Comparison of ENCODE assay signal across 14 cellular contexts in the genomic region with DNA sequence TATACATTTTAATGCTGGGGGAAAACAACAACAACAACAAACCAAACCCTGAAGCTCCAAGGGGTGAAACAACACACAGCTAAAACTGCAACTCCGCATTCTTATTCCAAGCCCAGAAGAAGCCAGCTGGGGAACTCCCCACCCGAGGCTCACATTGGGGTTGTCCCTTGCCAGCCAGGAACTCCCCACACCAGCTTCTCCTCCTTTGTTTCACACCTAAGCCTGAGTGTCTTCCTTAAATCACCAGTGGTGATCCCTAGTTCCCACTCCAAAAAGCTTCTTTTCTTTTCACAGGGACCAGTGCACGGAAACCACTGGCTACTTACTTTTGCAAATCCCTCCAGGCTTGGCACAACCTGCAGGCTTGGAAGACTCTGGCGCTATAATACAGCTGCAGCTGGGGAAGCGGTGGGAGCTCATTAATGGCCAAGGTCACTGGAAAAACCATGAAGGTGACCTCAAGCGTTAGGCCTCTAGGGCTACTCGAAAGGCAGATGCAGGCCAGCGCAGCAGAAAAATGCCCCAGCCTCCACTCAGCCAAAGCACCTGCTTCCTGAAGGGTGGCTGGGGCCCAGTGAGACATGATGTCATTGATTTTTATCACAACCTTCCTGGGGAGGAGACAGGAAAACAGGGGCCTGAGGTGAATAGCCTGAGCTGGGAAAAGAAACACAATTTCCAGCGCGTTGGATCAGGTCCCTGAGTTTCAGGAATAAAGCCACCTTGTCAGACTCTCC. TPM values are rescaled to one million over a fixed set of nuclear protein-coding genes. Genes with fewer than 3 reads are reported as not detected.
DNase-seq lines count a peak whose midpoint lies in the region; ATAC-seq and TF ChIP-seq lines count a peak whose summit lies in the region.
"Had no signal": no experiment of that assay in that cellular context is flagged by ENCODE, and none has a peak within 500 bp of the region (broad histone marks: within the 10 kb centered on the region; RNA-seq: fewer than 3 reads in every experiment).

No MANE protein-coding gene starts in this region.

- TF ChIP-seq CTCF in endothelial cell (IDR thresholded peaks at IDR 0.05; ENCODE audit: unreplicated experiment) (no peak), psoas muscle (IDR thresholded peaks at IDR 0.05) (no peak), mesothelial cell of epicardium (IDR thresholded peaks at IDR 0.05; ENCODE audit: unreplicated experiment) (no peak)

- no peak overlapping the region for H3K27ac ChIP-seq in psoas muscle

- 27 to 38% (median 30%) methylated on average over 10 of the region's 10 CpGs for WGBS in psoas muscle, 3 donors

- H3K27ac Mint-ChIP-seq in endothelial cell (ENCODE audit: unreplicated experiment) = peak overlapping the region; percentile 70
- H3K27ac Mint-ChIP-seq in mesothelial cell of epicardium = no peak overlapping the region
- H3K27ac Mint-ChIP-seq: activated CD8-positive, alpha-beta T cell treated with anti-CD3 and anti-CD28 coated beads for 36 hours; immature natural killer cell; stimulated activated effector memory CD8-positive, alpha-beta T cell treated with anti-CD3 and anti-CD28 coated beads, Interleukin-12 subunit alpha, Interleukin-12 subunit beta, amount 100 ng/mL, for 72 hours had no signal

- peaks cover 2% of the 10 kb centered on the region for H3K27me3 Mint-ChIP-seq in endothelial cell (ENCODE audit: unreplicated experiment)
- no peaks in the 10 kb centered on the region for H3K27me3 Mint-ChIP-seq in mesothelial cell of epicardium (ENCODE audit: low read depth)

- H3K36me3 ChIP-seq in psoas muscle (ENCODE audit: insufficient read depth in 1 of 2, low read depth in 1 of 2) = no peaks in the 10 kb centered on the region

- intact Hi-C loops in psoas muscle (cut with DNase I) = no loop called here

- H3K9me3 Mint-ChIP-seq in endothelial cell (ENCODE audit: unreplicated experiment) = peaks cover 15% of the 10 kb centered on the region
- peaks cover 29% of the 10 kb centered on the region for H3K9me3 Mint-ChIP-seq in mesothelial cell of epicardium

- no peaks in the 10 kb centered on the region for H3K4me1 ChIP-seq in psoas muscle

- H3K4me1 Mint-ChIP-seq in endothelial cell (ENCODE audit: unreplicated experiment) (peaks cover 27% of the 10 kb centered on the region), mesothelial cell of epicardium (peaks cover 13% of the 10 kb centered on the region)
- H3K4me1 Mint-ChIP-seq: immature natural killer cell; stimulated activated effector memory CD8-positive, alpha-beta T cell treated with anti-CD3 and anti-CD28 coated beads, Interleukin-12 subunit alpha, Interleukin-12 subunit beta, amount 100 ng/mL, for 72 hours had no signal

- peak; percentile 47 for DNase-seq in ELF-1 (ENCODE audit: low read depth, low spot score)
- peak; percentile 30 for DNase-seq in NCI-H2196 (lab: John Stamatoyannopoulos, UW; ENCODE audit: unreplicated experiment)
- peak; percentile 45 for DNase-seq in endothelial cell (ENCODE audit: low spot score)
- no peak for DNase-seq in psoas muscle
- DNase-seq in mesothelial cell of epicardium (ENCODE audit: low spot score in 2 of 2, unreplicated experiment in 2 of 2) = no peak
- DNase-seq: activated CD8-positive, alpha-beta T cell treated with anti-CD3 and anti-CD28 coated beads for 36 hours; cerebellar nuclear complex; immature natural killer cell; IMR-90 had no signal

- no peak overlapping the region for H3K4me3 Mint-ChIP-seq in endothelial cell (ENCODE audit: unreplicated experiment)
- no peak overlapping the region for H3K4me3 Mint-ChIP-seq in mesothelial cell of epicardium
- H3K4me3 Mint-ChIP-seq: activated CD8-positive, alpha-beta T cell treated with anti-CD3 and anti-CD28 coated beads for 36 hours; immature natural killer cell; stimulated activated effector memory CD8-positive, alpha-beta T cell treated with anti-CD3 and anti-CD28 coated beads, Interleukin-12 subunit alpha, Interleukin-12 subunit beta, amount 100 ng/mL, for 72 hours had no signal

- H3K27me3 ChIP-seq in psoas muscle (ENCODE audit: insufficient read depth in 3 of 3, low read length in 2 of 3) = no peaks in the 10 kb centered on the region

- no peak overlapping the region for H3K4me3 ChIP-seq in psoas muscle

- peaks cover 26% of the 10 kb centered on the region for H3K36me3 Mint-ChIP-seq in endothelial cell (ENCODE audit: low read depth, unreplicated experiment)
- H3K36me3 Mint-ChIP-seq in mesothelial cell of epicardium = no peaks in the 10 kb centered on the region
- H3K36me3 Mint-ChIP-seq: stimulated activated effector memory CD8-positive, alpha-beta T cell treated with anti-CD3 and anti-CD28 coated beads, Interleukin-12 subunit alpha, Interleukin-12 subunit beta, amount 100 ng/mL, for 72 hours had no signal

- H3K9me3 ChIP-seq in psoas muscle = no peaks in the 10 kb centered on the region

- ATAC-seq in psoas muscle (peak in 3 of 4 donors; percentile 26 to 44 (median 33)), HG02884 (IDR thresholded peaks at IDR 0.05; ENCODE audit: unreplicated experiment) (no peak), GM18517 (IDR thresholded peaks at IDR 0.05; ENCODE audit: unreplicated experiment) (no peak)
- ATAC-seq: activated CD8-positive, alpha-beta T cell treated with anti-CD3 and anti-CD28 coated beads for 36 hours; stimulated activated effector memory CD8-positive, alpha-beta T cell treated with anti-CD3 and anti-CD28 coated beads, Interleukin-12 subunit alpha, Interleukin-12 subunit beta, amount 100 ng/mL, for 72 hours had no signal

RNA-seq across cellular contexts. Expression of a gene that starts 40.1 kb away (rescaled TPM):
- total RNA-seq in endothelial cell (ENCODE audit: unreplicated experiment) (0.77 TPM), psoas muscle (1 to 10 TPM in 3 of 4 donors, under 1 TPM in 1; 0.80 to 3.1 (median 1.9) TPM), mesothelial cell of epicardium (2.5 to 3.8 TPM (median 3.1 TPM) in 3 replicates)
- polyA plus RNA-seq in psoas muscle = under 1 TPM; 0.20 to 0.75 (median 0.46) TPM
- total RNA-seq: T-helper 1 cell treated with Interleukin-12 subunit alpha and Interleukin-12 subunit beta and Interleukin-4 antibody, amounts not matched to agents 30 ng/mL and 1 ng/mL, for 36 hours had no signal
- polyA plus RNA-seq: neural cell had no signal

Comparison
In these comparisons a context has a peak if more than half of its experiments do, and no peak if none do; other contexts are left out.
1. DNase-seq: peak in ELF-1 (single experiment), NCI-H2196 (single experiment) and endothelial cell (single experiment); none in psoas muscle (0 of 2) and mesothelial cell of epicardium (0 of 2).
2. ATAC-seq: peak in psoas muscle (3 of 4); none in HG02884 (single experiment) and GM18517 (single experiment).